In the genomic region with DNA sequence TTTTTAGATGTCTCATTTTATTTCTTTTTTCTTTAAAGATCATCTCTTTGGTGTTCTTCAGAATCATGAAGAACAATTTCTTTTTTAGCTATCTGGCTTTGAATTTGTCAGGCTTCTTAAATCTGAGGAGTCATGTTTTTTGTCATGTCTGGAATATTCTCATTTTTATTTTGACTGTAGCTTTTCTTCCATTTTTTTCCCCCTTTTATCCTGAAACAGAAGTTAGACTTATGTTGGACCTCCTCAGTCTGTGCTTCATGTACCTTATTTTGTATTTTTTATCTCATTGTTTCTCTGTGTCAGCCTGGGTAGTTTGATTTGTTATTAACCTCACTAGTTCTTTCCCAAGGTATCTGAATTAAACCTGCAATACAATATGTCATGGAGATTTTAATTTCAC, we compare ENCODE assay signal across 21 cellular contexts.
DNase-seq lines count a peak whose midpoint lies in the region; ATAC-seq and TF ChIP-seq lines count a peak whose summit lies in the region.
"Had no signal": no experiment of that assay in that cellular context is flagged by ENCODE, and none has a peak within 500 bp of the region (broad histone marks: within the 10 kb centered on the region; RNA-seq: fewer than 3 reads in every experiment).

No MANE protein-coding gene starts in this region.

- H3F3A ChIP-seq in GM23248 (ENCODE audit: insufficient read depth): peaks cover 19% of the 10 kb centered on the region

- ATAC-seq in GM19328 (IDR thresholded peaks at IDR 0.05; ENCODE audit: unreplicated experiment): no peak
- ATAC-seq: A549, GM23338, K562 had no signal

- H3K4me2 ChIP-seq in GM23248 (ENCODE audit: unreplicated experiment): no peak overlapping the region
- H3K4me2 ChIP-seq: A549, GM23338 had no signal

- TF ChIP-seq CTCF in astrocyte of the spinal cord (IDR thresholded peaks at IDR 0.05; ENCODE audit: low read depth, low read length): no peak
- TF ChIP-seq CTCF in fibroblast of mammary gland (conservative IDR thresholded peaks at IDR 0.05; ENCODE audit: control insufficient read depth, insufficient read depth, low read depth, low read length): no peak

- H3K4me3 ChIP-seq in GM23248: no peak overlapping the region
- no peak overlapping the region for H3K4me3 ChIP-seq in astrocyte of the spinal cord (ENCODE audit: low read depth, low read length)
- H3K4me3 ChIP-seq in fibroblast of mammary gland (ENCODE audit: control insufficient read depth, low read depth, low read length): no peak overlapping the region
- H3K4me3 ChIP-seq: A549, GM23338, K562 had no signal

- no peaks in the 10 kb centered on the region for H3K27me3 ChIP-seq in GM23248 (replicated peaks; ENCODE audit: insufficient read depth)

- in situ Hi-C loops in GM23248 (cut with MboI): no loop called here
- in situ Hi-C loops in astrocyte of the spinal cord (cut with HindIII; ENCODE audit: low sequenced_read_pairs): no loop called here

- H3K9me2 ChIP-seq in GM23248 (ENCODE audit: insufficient read depth): no peaks in the 10 kb centered on the region

- H3K79me2 ChIP-seq in GM23248 (ENCODE audit: insufficient read depth): no peaks in the 10 kb centered on the region

- H4K20me1 ChIP-seq in GM23248 (ENCODE audit: insufficient read depth): no peaks in the 10 kb centered on the region

- H3K27ac ChIP-seq in GM23248: no peak overlapping the region
- H3K27ac ChIP-seq: 22Rv1, A549, C4-2B had no signal

- H3K36me3 ChIP-seq in GM23248 (ENCODE audit: low read depth): no peaks in the 10 kb centered on the region

- no peak overlapping the region for H2AFZ ChIP-seq in GM23248
- H2AFZ ChIP-seq: GM23338 had no signal

- H3K9ac ChIP-seq in GM23248: no peak overlapping the region

- DNase-seq in GM23248 (peak; percentile 27), astrocyte of the spinal cord (ENCODE audit: low read depth, low spot score) (peak; percentile 23), fibroblast of mammary gland (ENCODE audit: low read depth) (peak; percentile 5), iris pigment epithelial cell (ENCODE audit: low read depth) (peak; percentile 0), NCI-H82 (lab: John Stamatoyannopoulos, UW) (no peak), NCI-H187 treated with DMSO at 0.1 percent for 48 hours (lab: John Stamatoyannopoulos, UW) (no peak)
- no peak for DNase-seq in activated CD4-positive, alpha-beta T cell treated with anti-CD3 and anti-CD28 coated beads, Interleukin-2, amount 50 U/mL, for 48 hours
- DNase-seq: AML-193; Caco-2; CD4-positive, alpha-beta T cell; DMS153; DMS79; GDM1; HCEC 1CT; HFFc6 had no signal

- no peaks in the 10 kb centered on the region for H3K9me3 ChIP-seq in GM23248 (ENCODE audit: low read depth)
- H3K9me3 ChIP-seq: Caco-2 had no signal

- H3K4me1 ChIP-seq in GM23248 (ENCODE audit: insufficient read depth): peaks cover 14% of the 10 kb centered on the region
- H3K4me1 ChIP-seq: Caco-2 had no signal

Comparison
In these comparisons a context has a peak if more than half of its experiments do, and no peak if none do; other contexts are left out.
1. DNase-seq: peak in GM23248 (single experiment), astrocyte of the spinal cord (single experiment), fibroblast of mammary gland (single experiment) and iris pigment epithelial cell (single experiment); none in NCI-H82 (single experiment), NCI-H187 treated with DMSO at 0.1 percent for 48 hours (single experiment) and activated CD4-positive, alpha-beta T cell treated with anti-CD3 and anti-CD28 coated beads, Interleukin-2, amount 50 U/mL, for 48 hours (0 of 2).